1 cellular context compared by ENCODE assay signal in genomic region chr1:212219679-212220463, GRCh38.
A peak's percentile ranks its signal among the peaks of the same experiment; 100 is the strongest.
TF ChIP-seq lines count a peak whose summit lies in the region.

No MANE protein-coding gene starts in this region.

TF ChIP-seq in K562, 482 proteins besides CTCF, POLR2A, EP300 and RAD21 (continued from another document):
- TF ChIP-seq PRDM10 (IDR thresholded peaks at IDR 0.05; ENCODE audit: partially characterized antibody) (no peak), NFIX (CRISPR knock-in tag; IDR thresholded peaks at IDR 0.05; ENCODE audit: low read depth) (no peak), RCOR1 (IDR thresholded peaks at IDR 0.05; ENCODE audit: borderline replicate concordance in 1 of 2, low read depth in 2 of 2, low read length in 2 of 2) (no peak), CBFA2T2 (conservative IDR thresholded peaks at IDR 0.05) (peak; percentile 50), ZNF280B (CRISPR knock-in tag; IDR thresholded peaks at IDR 0.05) (no peak), SREBF1 (IDR thresholded peaks at IDR 0.05; ENCODE audit: borderline replicate concordance, low read depth, low read length) (no peak), MTF1 (CRISPR knock-in tag; IDR thresholded peaks at IDR 0.05; ENCODE audit: borderline replicate concordance) (no peak), ZBED1 (IDR thresholded peaks at IDR 0.05) (no peak), GTF2B (IDR thresholded peaks at IDR 0.05; ENCODE audit: extremely low read depth, insufficient read length) (no peak), HDAC1 (IDR thresholded peaks at IDR 0.05) (no peak), ZBTB12 (CRISPR knock-in tag; IDR thresholded peaks at IDR 0.05) (no peak), ZNF354B (CRISPR knock-in tag; IDR thresholded peaks at IDR 0.05) (no peak), NR1H2 (CRISPR knock-in tag; IDR thresholded peaks at IDR 0.05) (no peak), HEY1 (CRISPR knock-in tag; IDR thresholded peaks at IDR 0.05; ENCODE audit: borderline replicate concordance) (no peak), HIVEP1 (CRISPR knock-in tag; IDR thresholded peaks at IDR 0.05) (no peak), MEIS2 (IDR thresholded peaks at IDR 0.05; ENCODE audit: partially characterized antibody) (peak; percentile 52), ZNF766 (CRISPR knock-in tag; conservative IDR thresholded peaks at IDR 0.05) (no peak), TOE1 (IDR thresholded peaks at IDR 0.05; ENCODE audit: borderline replicate concordance) (no peak), TOE1 (CRISPR knock-in tag; IDR thresholded peaks at IDR 0.05; ENCODE audit: borderline replicate concordance, low read depth) (no peak), E2F1 (CRISPR knock-in tag; IDR thresholded peaks at IDR 0.05) (no peak), SPI1 (IDR thresholded peaks at IDR 0.05; ENCODE audit: borderline replicate concordance, low read depth, low read length) (no peak)
